ENCODE assay signal across 15 cellular contexts in genomic region chr14:78970677-78971076, GRCh38.
DNase-seq lines count a peak whose midpoint lies in the region; ATAC-seq and TF ChIP-seq lines count a peak whose summit lies in the region.
"Had no signal": no experiment of that assay in that cellular context is flagged by ENCODE, and none has a peak within 500 bp of the region (broad histone marks: within the 10 kb centered on the region; RNA-seq: fewer than 3 reads in every experiment).

No MANE protein-coding gene starts in this region.

- H3K9me3 ChIP-seq in neural progenitor cell (ENCODE audit: low read depth) = no peaks in the 10 kb centered on the region

- ATAC-seq in GM18502 (IDR thresholded peaks at IDR 0.05; ENCODE audit: poor library complexity, unreplicated experiment) (no peak), HG03095 (IDR thresholded peaks at IDR 0.05; ENCODE audit: unreplicated experiment) (no peak)
- ATAC-seq: natural killer cell treated with Interleukin-12 subunit alpha and Interleukin-12 subunit beta and Interleukin-15 and Interleukin-18, amount 100 ng/mL, for 72 hours had no signal

- peak; percentile 4 for DNase-seq in HFFc6
- DNase-seq in NCI-H187 treated with DMSO at 0.1 percent for 48 hours (lab: John Stamatoyannopoulos, UW) = peak; percentile 90
- peak; percentile 59 for DNase-seq in NCI-H774 (lab: John Stamatoyannopoulos, UW)
- DNase-seq in neural progenitor cell (ENCODE audit: low spot score) = peak; percentile 31
- no peak for DNase-seq in hippocampal formation (lab: John Stamatoyannopoulos, UW)
- DNase-seq: activated effector memory CD4-positive, alpha-beta T cell treated with Interleukin-2 at 50 U/mL for 16 hours; H7; kidney glomerular epithelial cell; NCI-H2029; SHP77 treated with DMSO at 0.1 percent for 48 hours had no signal

- no peak overlapping the region for H3K27ac Mint-ChIP-seq in HFFc6
- peak overlapping the region; percentile 83 for H3K27ac Mint-ChIP-seq in neural progenitor cell
- H3K27ac Mint-ChIP-seq: natural killer cell treated with Interleukin-12 subunit alpha and Interleukin-12 subunit beta and Interleukin-15 and Interleukin-18, amount 100 ng/mL, for 72 hours; T-helper 2 cell treated with Interferon-gamma antibody and Interleukin-4, amounts not matched to agents 5 μg/mL and 100 μg/mL, for 36 hours had no signal

- H4K20me1 ChIP-seq in neural progenitor cell (ENCODE audit: low read depth) = no peaks in the 10 kb centered on the region

- no peaks in the 10 kb centered on the region for H3K27me3 Mint-ChIP-seq in HFFc6 (ENCODE audit: insufficient read depth)
- H3K27me3 Mint-ChIP-seq in neural progenitor cell (ENCODE audit: insufficient read depth, low read depth) = peaks cover 7% of the 10 kb centered on the region
- H3K27me3 Mint-ChIP-seq: natural killer cell treated with Interleukin-12 subunit alpha and Interleukin-12 subunit beta and Interleukin-15 and Interleukin-18, amount 100 ng/mL, for 72 hours had no signal

- H3K4me1 Mint-ChIP-seq in HFFc6 (ENCODE audit: low read depth) = peaks cover 73% of the 10 kb centered on the region
- H3K4me1 Mint-ChIP-seq in neural progenitor cell = peaks cover 7% of the 10 kb centered on the region

- no peak overlapping the region for H3K9ac ChIP-seq in neural progenitor cell

- H3K27ac ChIP-seq in neural progenitor cell = no peak overlapping the region
- H3K27ac ChIP-seq: hepatocyte had no signal

- H3K4me3 ChIP-seq in neural progenitor cell = no peak overlapping the region
- H3K4me3 ChIP-seq: hepatocyte had no signal

- no peaks in the 10 kb centered on the region for H3K79me2 ChIP-seq in neural progenitor cell (ENCODE audit: low read depth)
- H3K79me2 ChIP-seq: hepatocyte had no signal

- H3K4me3 Mint-ChIP-seq in HFFc6 = no peak overlapping the region
- H3K4me3 Mint-ChIP-seq in neural progenitor cell = no peak overlapping the region
- H3K4me3 Mint-ChIP-seq: natural killer cell treated with Interleukin-12 subunit alpha and Interleukin-12 subunit beta and Interleukin-15 and Interleukin-18, amount 100 ng/mL, for 72 hours; T-helper 2 cell treated with Interferon-gamma antibody and Interleukin-4, amounts not matched to agents 5 μg/mL and 100 μg/mL, for 36 hours had no signal

- H3K36me3 Mint-ChIP-seq in HFFc6 (ENCODE audit: low read depth) (peaks cover 8% of the 10 kb centered on the region; the same call in 1 of the 2 replicates), neural progenitor cell (peaks cover 2% of the 10 kb centered on the region)
- H3K36me3 Mint-ChIP-seq: natural killer cell treated with Interleukin-12 subunit alpha and Interleukin-12 subunit beta and Interleukin-15 and Interleukin-18, amount 100 ng/mL, for 72 hours had no signal

- H2AFZ ChIP-seq in neural progenitor cell (replicated peaks) = no peak overlapping the region
- H2AFZ ChIP-seq: hepatocyte had no signal

- H3K4me1 ChIP-seq in neural progenitor cell = peaks cover 17% of the 10 kb centered on the region

- no peaks in the 10 kb centered on the region for H3K27me3 ChIP-seq in neural progenitor cell
- H3K27me3 ChIP-seq: hepatocyte had no signal

- no peaks in the 10 kb centered on the region for H3F3A ChIP-seq in neural progenitor cell (ENCODE audit: low read depth)

- no peaks in the 10 kb centered on the region for H3K36me3 ChIP-seq in neural progenitor cell

- H3K4me2 ChIP-seq in neural progenitor cell = peak overlapping the region; percentile 23
- H3K4me2 ChIP-seq: hepatocyte had no signal

- no peaks in the 10 kb centered on the region for H3K9me3 Mint-ChIP-seq in HFFc6
- peaks cover 8% of the 10 kb centered on the region for H3K9me3 Mint-ChIP-seq in neural progenitor cell
- H3K9me3 Mint-ChIP-seq: natural killer cell treated with Interleukin-12 subunit alpha and Interleukin-12 subunit beta and Interleukin-15 and Interleukin-18, amount 100 ng/mL, for 72 hours; T-helper 2 cell treated with Interferon-gamma antibody and Interleukin-4, amounts not matched to agents 5 μg/mL and 100 μg/mL, for 36 hours had no signal

- TF ChIP-seq CTCF in HFFc6 (IDR thresholded peaks at IDR 0.05) (no peak), neural progenitor cell (IDR thresholded peaks at IDR 0.05) (no peak)

Comparison
In these comparisons a context has a peak if more than half of its experiments do, and no peak if none do; other contexts are left out.
1. DNase-seq: peak in HFFc6 (single experiment), NCI-H187 treated with DMSO at 0.1 percent for 48 hours (single experiment), NCI-H774 (single experiment) and neural progenitor cell (single experiment); none in hippocampal formation (0 of 2).